In the genomic region with DNA sequence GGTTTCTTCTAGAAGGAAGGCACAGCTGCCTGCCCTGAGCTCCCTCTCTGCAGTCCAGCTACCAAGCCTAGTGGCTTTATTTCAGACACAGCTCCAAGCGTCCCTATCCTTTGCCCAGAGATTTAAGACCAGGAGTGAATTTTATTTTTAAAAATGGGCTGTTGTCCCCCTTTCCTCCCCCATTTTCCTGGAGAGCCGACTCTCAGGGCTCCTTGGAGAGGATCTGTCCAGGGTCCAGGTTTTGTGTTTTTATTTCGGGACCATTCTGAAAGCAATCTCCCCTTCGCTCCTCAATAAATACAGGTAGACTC, we compare ENCODE assay signal across 8 cellular contexts. TPM values are rescaled to one million over a fixed set of nuclear protein-coding genes. Genes with fewer than 3 reads are reported as not detected.
DNase-seq lines count a peak whose midpoint lies in the region; ATAC-seq lines count a peak whose summit lies in the region.

No MANE protein-coding gene starts in this region.

- peak; percentile 55 for DNase-seq in NCI-H2107 treated with DMSO at 0.1 percent for 48 hours (lab: John Stamatoyannopoulos, UW; ENCODE audit: unreplicated experiment)
- no peak for DNase-seq in NCI-H2107 (lab: John Stamatoyannopoulos, UW)
- DNase-seq in COLO668 (lab: John Stamatoyannopoulos, UW; ENCODE audit: unreplicated experiment), result no peak
- no peak for DNase-seq in activated CD4-positive, CD25-positive, alpha-beta regulatory T cell treated with anti-CD3 and anti-CD28 coated beads, Interleukin-2, amount 50 U/mL, for 72 hours

- H3K9ac ChIP-seq in iPS-18a (ENCODE audit: low read length) (peak overlapping the region; percentile 60), subcutaneous abdominal adipose tissue (ENCODE audit: low read length in 5 of 5) (peak overlapping the region in 4 of 5 donors; percentile 70 to 90 (median 81))

- peaks cover 14% of the 10 kb centered on the region for H3K4me1 Mint-ChIP-seq in activated T-helper 17 cell treated with anti-CD3 and anti-CD28 coated beads, Interleukin-2, amount 50 U/mL, for 72 hours

- H3K36me3 ChIP-seq in iPS-18a (ENCODE audit: control insufficient read depth, low read depth, low read length) (no peaks in the 10 kb centered on the region), subcutaneous abdominal adipose tissue (ENCODE audit: control insufficient read depth in 5 of 5, insufficient read depth in 5 of 5, low read length in 5 of 5) (peaks cover 0 to 14% (median 12%) of the 10 kb centered on the region in 5 donors)

- H3K9me3 Mint-ChIP-seq in activated T-helper 17 cell treated with anti-CD3 and anti-CD28 coated beads, Interleukin-2, amount 50 U/mL, for 72 hours, result no peaks in the 10 kb centered on the region

- peak overlapping the region; percentile 98 for H3K4me3 Mint-ChIP-seq in activated T-helper 17 cell treated with anti-CD3 and anti-CD28 coated beads, Interleukin-2, amount 50 U/mL, for 72 hours

- H3K27ac ChIP-seq in iPS-18a (ENCODE audit: low read length) (peak overlapping the region; percentile 63), subcutaneous abdominal adipose tissue (ENCODE audit: low read depth, low read length) (peak overlapping the region; percentile 98)

- no peaks in the 10 kb centered on the region for H3K27me3 Mint-ChIP-seq in activated T-helper 17 cell treated with anti-CD3 and anti-CD28 coated beads, Interleukin-2, amount 50 U/mL, for 72 hours

- H3K4me1 ChIP-seq in iPS-18a (ENCODE audit: control insufficient read depth, low read depth, low read length) (peaks cover 6% of the 10 kb centered on the region), subcutaneous abdominal adipose tissue (ENCODE audit: control insufficient read depth in 5 of 5, insufficient read depth in 5 of 5, low read length in 5 of 5) (peaks cover 3 to 62% (median 41%) of the 10 kb centered on the region in 5 donors)

- H3K27ac Mint-ChIP-seq in activated T-helper 17 cell treated with anti-CD3 and anti-CD28 coated beads, Interleukin-2, amount 50 U/mL, for 72 hours, result peak overlapping the region; percentile 77

- no peaks in the 10 kb centered on the region for H3K9me3 ChIP-seq in iPS-18a (ENCODE audit: control insufficient read depth, low read depth, low read length)
- H3K9me3 ChIP-seq in subcutaneous abdominal adipose tissue (ENCODE audit: control insufficient read depth in 5 of 5, low read length in 5 of 5), result no peaks in the 10 kb centered on the region

- ATAC-seq in activated T-helper 17 cell treated with anti-CD3 and anti-CD28 coated beads, Interleukin-2, amount 50 U/mL, for 72 hours (replicated peaks), result no peak
- no peak for ATAC-seq in HG03457 (IDR thresholded peaks at IDR 0.05; ENCODE audit: unreplicated experiment)

- H3K27me3 ChIP-seq in iPS-18a (ENCODE audit: control insufficient read depth, insufficient read depth, low read length) (no peaks in the 10 kb centered on the region), subcutaneous abdominal adipose tissue (ENCODE audit: control insufficient read depth in 5 of 5, insufficient read depth in 4 of 5, low read length in 5 of 5) (no peaks in the 10 kb centered on the region)

- H3K4me3 ChIP-seq in iPS-18a (ENCODE audit: low read length) (peak overlapping the region; percentile 71), subcutaneous abdominal adipose tissue (ENCODE audit: low read depth in 1 of 5, low read length in 5 of 5) (peak overlapping the region; percentile 58 to 77 (median 69))

- H3K36me3 Mint-ChIP-seq in activated T-helper 17 cell treated with anti-CD3 and anti-CD28 coated beads, Interleukin-2, amount 50 U/mL, for 72 hours (ENCODE audit: low read depth), result peaks cover 48% of the 10 kb centered on the region

RNA-seq across cellular contexts. Expression of a gene that starts 4.4 kb away (rescaled TPM):
- total RNA-seq in activated T-helper 17 cell treated with anti-CD3 and anti-CD28 coated beads, Interleukin-2, amount 50 U/mL, for 72 hours, result 10 to 100 TPM; 14.3 to 34.4 TPM

RNA-seq across cellular contexts. Expression of a gene that starts 8.2 kb away (rescaled TPM):
- 1 to 10 TPM in 1 of 2 donors, under 1 TPM in 1; 0.82 to 1.3 TPM for total RNA-seq in activated T-helper 17 cell treated with anti-CD3 and anti-CD28 coated beads, Interleukin-2, amount 50 U/mL, for 72 hours

RNA-seq across cellular contexts. Expression of a gene that starts 22.7 kb away (rescaled TPM):
- 10 to 100 TPM; 14.3 to 23.9 TPM for total RNA-seq in activated T-helper 17 cell treated with anti-CD3 and anti-CD28 coated beads, Interleukin-2, amount 50 U/mL, for 72 hours

RNA-seq across cellular contexts. Expression of a gene that starts 31.4 kb away (rescaled TPM):
- not detected for total RNA-seq in activated T-helper 17 cell treated with anti-CD3 and anti-CD28 coated beads, Interleukin-2, amount 50 U/mL, for 72 hours

RNA-seq across cellular contexts. Expression of a gene that starts 44.1 kb away (rescaled TPM):
- 10 to 100 TPM; 27.1 to 55.5 TPM for total RNA-seq in activated T-helper 17 cell treated with anti-CD3 and anti-CD28 coated beads, Interleukin-2, amount 50 U/mL, for 72 hours
